In the genomic region with DNA sequence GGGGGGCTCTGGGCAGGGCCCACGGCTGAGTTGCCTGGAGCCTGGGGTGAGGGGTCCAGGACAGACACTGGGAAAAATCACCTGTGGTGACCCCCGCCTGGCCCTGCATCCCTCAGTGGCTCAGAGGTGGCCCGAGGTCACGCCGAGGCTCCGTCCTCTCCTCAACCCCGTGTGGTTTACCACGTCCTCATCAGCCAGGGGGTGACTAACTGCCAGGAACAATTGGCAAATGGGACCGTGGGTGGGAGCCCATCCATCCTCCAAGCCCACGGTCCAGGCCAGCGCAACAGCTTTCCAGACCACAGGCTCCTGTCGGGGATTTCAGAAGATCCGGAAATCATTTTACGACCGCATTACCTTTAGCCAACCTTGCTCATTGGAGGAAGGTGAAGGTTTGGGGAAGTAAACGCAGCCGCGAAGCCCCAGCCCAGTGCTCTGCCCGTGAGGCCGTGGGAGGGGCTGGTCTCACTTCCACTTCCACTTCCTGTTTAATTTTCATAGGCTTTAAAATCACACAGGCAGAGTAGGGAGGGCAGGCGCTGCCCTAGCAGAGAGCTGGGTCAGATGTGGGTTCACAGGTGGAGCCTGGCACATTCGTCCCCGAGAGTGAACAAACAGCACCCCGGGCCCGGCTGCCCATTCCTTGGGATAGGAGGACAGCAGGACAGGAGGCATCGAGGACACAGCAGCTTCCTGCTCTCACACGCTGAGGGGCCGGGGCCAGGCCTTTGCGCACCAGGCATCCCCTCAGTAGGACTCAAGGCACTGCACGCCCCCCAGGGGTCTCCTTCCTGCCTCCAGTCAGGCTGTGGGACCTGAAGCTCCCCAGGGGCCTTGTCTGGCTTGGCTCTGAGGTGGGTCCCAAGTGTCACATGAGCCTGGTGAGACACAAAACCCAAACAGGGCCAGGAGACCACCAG, we compare ENCODE assay signal across 1 cellular context.
TF ChIP-seq lines count a peak whose summit lies in the region.

No MANE protein-coding gene starts in this region.

TF ChIP-seq in GM12878, 131 proteins besides CTCF, POLR2A, EP300 and RAD21 (continued from another document and continues in another):
- TF ChIP-seq, protein P1, sequence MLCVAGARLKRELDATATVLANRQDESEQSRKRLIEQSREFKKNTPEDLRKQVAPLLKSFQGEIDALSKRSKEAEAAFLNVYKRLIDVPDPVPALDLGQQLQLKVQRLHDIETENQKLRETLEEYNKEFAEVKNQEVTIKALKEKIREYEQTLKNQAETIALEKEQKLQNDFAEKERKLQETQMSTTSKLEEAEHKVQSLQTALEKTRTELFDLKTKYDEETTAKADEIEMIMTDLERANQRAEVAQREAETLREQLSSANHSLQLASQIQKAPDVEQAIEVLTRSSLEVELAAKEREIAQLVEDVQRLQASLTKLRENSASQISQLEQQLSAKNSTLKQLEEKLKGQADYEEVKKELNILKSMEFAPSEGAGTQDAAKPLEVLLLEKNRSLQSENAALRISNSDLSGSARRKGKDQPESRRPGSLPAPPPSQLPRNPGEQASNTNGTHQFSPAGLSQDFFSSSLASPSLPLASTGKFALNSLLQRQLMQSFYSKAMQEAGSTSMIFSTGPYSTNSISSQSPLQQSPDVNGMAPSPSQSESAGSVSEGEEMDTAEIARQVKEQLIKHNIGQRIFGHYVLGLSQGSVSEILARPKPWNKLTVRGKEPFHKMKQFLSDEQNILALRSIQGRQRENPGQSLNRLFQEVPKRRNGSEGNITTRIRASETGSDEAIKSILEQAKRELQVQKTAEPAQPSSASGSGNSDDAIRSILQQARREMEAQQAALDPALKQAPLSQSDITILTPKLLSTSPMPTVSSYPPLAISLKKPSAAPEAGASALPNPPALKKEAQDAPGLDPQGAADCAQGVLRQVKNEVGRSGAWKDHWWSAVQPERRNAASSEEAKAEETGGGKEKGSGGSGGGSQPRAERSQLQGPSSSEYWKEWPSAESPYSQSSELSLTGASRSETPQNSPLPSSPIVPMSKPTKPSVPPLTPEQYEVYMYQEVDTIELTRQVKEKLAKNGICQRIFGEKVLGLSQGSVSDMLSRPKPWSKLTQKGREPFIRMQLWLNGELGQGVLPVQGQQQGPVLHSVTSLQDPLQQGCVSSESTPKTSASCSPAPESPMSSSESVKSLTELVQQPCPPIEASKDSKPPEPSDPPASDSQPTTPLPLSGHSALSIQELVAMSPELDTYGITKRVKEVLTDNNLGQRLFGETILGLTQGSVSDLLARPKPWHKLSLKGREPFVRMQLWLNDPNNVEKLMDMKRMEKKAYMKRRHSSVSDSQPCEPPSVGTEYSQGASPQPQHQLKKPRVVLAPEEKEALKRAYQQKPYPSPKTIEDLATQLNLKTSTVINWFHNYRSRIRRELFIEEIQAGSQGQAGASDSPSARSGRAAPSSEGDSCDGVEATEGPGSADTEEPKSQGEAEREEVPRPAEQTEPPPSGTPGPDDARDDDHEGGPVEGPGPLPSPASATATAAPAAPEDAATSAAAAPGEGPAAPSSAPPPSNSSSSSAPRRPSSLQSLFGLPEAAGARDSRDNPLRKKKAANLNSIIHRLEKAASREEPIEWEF (IDR thresholded peaks at IDR 0.05; ENCODE audit: insufficient replicate concordance, low read depth, low read length), result no peak
- TF ChIP-seq ZNF622 (IDR thresholded peaks at IDR 0.05), result no peak
- TF ChIP-seq RAD51 (IDR thresholded peaks at IDR 0.05), result no peak
- TF ChIP-seq YY1 (IDR thresholded peaks at IDR 0.05; ENCODE audit: low read depth, low read length), result no peak
- no peak for TF ChIP-seq GABPA (IDR thresholded peaks at IDR 0.05; ENCODE audit: low read depth)
- TF ChIP-seq SUZ12 (IDR thresholded peaks at IDR 0.05; ENCODE audit: unreplicated experiment), result no peak
- TF ChIP-seq WRNIP1 (IDR thresholded peaks at IDR 0.05; ENCODE audit: borderline replicate concordance, low read depth, low read length), result no peak
- TF ChIP-seq, protein P2, sequence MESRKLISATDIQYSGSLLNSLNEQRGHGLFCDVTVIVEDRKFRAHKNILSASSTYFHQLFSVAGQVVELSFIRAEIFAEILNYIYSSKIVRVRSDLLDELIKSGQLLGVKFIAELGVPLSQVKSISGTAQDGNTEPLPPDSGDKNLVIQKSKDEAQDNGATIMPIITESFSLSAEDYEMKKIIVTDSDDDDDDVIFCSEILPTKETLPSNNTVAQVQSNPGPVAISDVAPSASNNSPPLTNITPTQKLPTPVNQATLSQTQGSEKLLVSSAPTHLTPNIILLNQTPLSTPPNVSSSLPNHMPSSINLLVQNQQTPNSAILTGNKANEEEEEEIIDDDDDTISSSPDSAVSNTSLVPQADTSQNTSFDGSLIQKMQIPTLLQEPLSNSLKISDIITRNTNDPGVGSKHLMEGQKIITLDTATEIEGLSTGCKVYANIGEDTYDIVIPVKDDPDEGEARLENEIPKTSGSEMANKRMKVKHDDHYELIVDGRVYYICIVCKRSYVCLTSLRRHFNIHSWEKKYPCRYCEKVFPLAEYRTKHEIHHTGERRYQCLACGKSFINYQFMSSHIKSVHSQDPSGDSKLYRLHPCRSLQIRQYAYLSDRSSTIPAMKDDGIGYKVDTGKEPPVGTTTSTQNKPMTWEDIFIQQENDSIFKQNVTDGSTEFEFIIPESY (IDR thresholded peaks at IDR 0.05), result no peak
- TF ChIP-seq, protein P3, sequence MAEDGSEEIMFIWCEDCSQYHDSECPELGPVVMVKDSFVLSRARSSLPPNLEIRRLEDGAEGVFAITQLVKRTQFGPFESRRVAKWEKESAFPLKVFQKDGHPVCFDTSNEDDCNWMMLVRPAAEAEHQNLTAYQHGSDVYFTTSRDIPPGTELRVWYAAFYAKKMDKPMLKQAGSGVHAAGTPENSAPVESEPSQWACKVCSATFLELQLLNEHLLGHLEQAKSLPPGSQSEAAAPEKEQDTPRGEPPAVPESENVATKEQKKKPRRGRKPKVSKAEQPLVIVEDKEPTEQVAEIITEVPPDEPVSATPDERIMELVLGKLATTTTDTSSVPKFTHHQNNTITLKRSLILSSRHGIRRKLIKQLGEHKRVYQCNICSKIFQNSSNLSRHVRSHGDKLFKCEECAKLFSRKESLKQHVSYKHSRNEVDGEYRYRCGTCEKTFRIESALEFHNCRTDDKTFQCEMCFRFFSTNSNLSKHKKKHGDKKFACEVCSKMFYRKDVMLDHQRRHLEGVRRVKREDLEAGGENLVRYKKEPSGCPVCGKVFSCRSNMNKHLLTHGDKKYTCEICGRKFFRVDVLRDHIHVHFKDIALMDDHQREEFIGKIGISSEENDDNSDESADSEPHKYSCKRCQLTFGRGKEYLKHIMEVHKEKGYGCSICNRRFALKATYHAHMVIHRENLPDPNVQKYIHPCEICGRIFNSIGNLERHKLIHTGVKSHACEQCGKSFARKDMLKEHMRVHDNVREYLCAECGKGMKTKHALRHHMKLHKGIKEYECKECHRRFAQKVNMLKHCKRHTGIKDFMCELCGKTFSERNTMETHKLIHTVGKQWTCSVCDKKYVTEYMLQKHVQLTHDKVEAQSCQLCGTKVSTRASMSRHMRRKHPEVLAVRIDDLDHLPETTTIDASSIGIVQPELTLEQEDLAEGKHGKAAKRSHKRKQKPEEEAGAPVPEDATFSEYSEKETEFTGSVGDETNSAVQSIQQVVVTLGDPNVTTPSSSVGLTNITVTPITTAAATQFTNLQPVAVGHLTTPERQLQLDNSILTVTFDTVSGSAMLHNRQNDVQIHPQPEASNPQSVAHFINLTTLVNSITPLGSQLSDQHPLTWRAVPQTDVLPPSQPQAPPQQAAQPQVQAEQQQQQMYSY (CRISPR knock-in tag; IDR thresholded peaks at IDR 0.05), result no peak
- TF ChIP-seq, protein P4, sequence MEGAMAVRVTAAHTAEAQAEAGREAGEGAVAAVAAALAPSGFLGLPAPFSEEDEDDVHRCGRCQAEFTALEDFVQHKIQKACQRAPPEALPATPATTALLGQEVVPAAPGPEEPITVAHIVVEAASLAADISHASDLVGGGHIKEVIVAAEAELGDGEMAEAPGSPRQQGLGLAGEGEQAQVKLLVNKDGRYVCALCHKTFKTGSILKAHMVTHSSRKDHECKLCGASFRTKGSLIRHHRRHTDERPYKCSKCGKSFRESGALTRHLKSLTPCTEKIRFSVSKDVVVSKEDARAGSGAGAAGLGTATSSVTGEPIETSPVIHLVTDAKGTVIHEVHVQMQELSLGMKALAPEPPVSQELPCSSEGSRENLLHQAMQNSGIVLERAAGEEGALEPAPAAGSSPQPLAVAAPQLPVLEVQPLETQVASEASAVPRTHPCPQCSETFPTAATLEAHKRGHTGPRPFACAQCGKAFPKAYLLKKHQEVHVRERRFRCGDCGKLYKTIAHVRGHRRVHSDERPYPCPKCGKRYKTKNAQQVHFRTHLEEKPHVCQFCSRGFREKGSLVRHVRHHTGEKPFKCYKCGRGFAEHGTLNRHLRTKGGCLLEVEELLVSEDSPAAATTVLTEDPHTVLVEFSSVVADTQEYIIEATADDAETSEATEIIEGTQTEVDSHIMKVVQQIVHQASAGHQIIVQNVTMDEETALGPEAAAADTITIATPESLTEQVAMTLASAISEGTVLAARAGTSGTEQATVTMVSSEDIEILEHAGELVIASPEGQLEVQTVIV (IDR thresholded peaks at IDR 0.05; ENCODE audit: borderline replicate concordance, partially characterized antibody), result no peak
- TF ChIP-seq SREBF2 (IDR thresholded peaks at IDR 0.05; ENCODE audit: low read length), result no peak
- TF ChIP-seq, protein P5, sequence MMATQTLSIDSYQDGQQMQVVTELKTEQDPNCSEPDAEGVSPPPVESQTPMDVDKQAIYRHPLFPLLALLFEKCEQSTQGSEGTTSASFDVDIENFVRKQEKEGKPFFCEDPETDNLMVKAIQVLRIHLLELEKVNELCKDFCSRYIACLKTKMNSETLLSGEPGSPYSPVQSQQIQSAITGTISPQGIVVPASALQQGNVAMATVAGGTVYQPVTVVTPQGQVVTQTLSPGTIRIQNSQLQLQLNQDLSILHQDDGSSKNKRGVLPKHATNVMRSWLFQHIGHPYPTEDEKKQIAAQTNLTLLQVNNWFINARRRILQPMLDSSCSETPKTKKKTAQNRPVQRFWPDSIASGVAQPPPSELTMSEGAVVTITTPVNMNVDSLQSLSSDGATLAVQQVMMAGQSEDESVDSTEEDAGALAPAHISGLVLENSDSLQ (IDR thresholded peaks at IDR 0.05), result no peak
- no peak for TF ChIP-seq ZNF207 (IDR thresholded peaks at IDR 0.05; ENCODE audit: borderline replicate concordance)
- no peak for TF ChIP-seq CBX5 (IDR thresholded peaks at IDR 0.05; ENCODE audit: low read depth)
- no peak for TF ChIP-seq SIX5 (IDR thresholded peaks at IDR 0.05; ENCODE audit: low read depth, low read length, severe bottlenecking)
- TF ChIP-seq ZNF274 (IDR thresholded peaks at IDR 0.05; ENCODE audit: insufficient read depth, insufficient read length), result no peak
- TF ChIP-seq RUNX3 (IDR thresholded peaks at IDR 0.05; ENCODE audit: low read length), result peak; percentile 89
- TF ChIP-seq POLR2AphosphoS2 (IDR thresholded peaks at IDR 0.05; ENCODE audit: low read depth, low read length), result no peak
- no peak for TF ChIP-seq YBX1 (IDR thresholded peaks at IDR 0.05)
- TF ChIP-seq KDM1A (IDR thresholded peaks at IDR 0.05; ENCODE audit: borderline replicate concordance), result no peak
- no peak for TF ChIP-seq RBBP5 (conservative IDR thresholded peaks at IDR 0.05)
- no peak; the same call in 1 of the 2 replicates for TF ChIP-seq ZNF217 (IDR thresholded peaks at IDR 0.05)
- no peak for TF ChIP-seq NRF1 (conservative IDR thresholded peaks at IDR 0.05; ENCODE audit: low read depth, low read length)
- TF ChIP-seq, protein P6, sequence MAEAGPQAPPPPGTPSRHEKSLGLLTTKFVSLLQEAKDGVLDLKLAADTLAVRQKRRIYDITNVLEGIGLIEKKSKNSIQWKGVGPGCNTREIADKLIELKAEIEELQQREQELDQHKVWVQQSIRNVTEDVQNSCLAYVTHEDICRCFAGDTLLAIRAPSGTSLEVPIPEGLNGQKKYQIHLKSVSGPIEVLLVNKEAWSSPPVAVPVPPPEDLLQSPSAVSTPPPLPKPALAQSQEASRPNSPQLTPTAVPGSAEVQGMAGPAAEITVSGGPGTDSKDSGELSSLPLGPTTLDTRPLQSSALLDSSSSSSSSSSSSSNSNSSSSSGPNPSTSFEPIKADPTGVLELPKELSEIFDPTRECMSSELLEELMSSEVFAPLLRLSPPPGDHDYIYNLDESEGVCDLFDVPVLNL (IDR thresholded peaks at IDR 0.05; ENCODE audit: low read depth, low read length), result no peak
- no peak for TF ChIP-seq HCFC1 (IDR thresholded peaks at IDR 0.05; ENCODE audit: low read length)
- TF ChIP-seq SIN3A (IDR thresholded peaks at IDR 0.05; ENCODE audit: low read depth, low read length), result no peak
- TF ChIP-seq CEBPB (IDR thresholded peaks at IDR 0.05; ENCODE audit: borderline replicate concordance in 1 of 2, low read depth in 2 of 2, low read length in 2 of 2), result no peak
- TF ChIP-seq, protein P7, sequence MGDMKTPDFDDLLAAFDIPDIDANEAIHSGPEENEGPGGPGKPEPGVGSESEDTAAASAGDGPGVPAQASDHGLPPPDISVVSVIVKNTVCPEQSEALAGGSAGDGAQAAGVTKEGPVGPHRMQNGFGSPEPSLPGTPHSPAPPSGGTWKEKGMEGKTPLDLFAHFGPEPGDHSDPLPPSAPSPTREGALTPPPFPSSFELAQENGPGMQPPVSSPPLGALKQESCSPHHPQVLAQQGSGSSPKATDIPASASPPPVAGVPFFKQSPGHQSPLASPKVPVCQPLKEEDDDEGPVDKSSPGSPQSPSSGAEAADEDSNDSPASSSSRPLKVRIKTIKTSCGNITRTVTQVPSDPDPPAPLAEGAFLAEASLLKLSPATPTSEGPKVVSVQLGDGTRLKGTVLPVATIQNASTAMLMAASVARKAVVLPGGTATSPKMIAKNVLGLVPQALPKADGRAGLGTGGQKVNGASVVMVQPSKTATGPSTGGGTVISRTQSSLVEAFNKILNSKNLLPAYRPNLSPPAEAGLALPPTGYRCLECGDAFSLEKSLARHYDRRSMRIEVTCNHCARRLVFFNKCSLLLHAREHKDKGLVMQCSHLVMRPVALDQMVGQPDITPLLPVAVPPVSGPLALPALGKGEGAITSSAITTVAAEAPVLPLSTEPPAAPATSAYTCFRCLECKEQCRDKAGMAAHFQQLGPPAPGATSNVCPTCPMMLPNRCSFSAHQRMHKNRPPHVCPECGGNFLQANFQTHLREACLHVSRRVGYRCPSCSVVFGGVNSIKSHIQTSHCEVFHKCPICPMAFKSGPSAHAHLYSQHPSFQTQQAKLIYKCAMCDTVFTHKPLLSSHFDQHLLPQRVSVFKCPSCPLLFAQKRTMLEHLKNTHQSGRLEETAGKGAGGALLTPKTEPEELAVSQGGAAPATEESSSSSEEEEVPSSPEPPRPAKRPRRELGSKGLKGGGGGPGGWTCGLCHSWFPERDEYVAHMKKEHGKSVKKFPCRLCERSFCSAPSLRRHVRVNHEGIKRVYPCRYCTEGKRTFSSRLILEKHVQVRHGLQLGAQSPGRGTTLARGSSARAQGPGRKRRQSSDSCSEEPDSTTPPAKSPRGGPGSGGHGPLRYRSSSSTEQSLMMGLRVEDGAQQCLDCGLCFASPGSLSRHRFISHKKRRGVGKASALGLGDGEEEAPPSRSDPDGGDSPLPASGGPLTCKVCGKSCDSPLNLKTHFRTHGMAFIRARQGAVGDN (IDR thresholded peaks at IDR 0.05), result peak; percentile 35; the same call in 1 of the 2 replicates
- TF ChIP-seq ZBED1 (IDR thresholded peaks at IDR 0.05; ENCODE audit: borderline replicate concordance), result no peak
- TF ChIP-seq CHD1 (IDR thresholded peaks at IDR 0.05; ENCODE audit: low read depth, low read length), result no peak
